Comparison of ENCODE assay signal across 2 cellular contexts in the genomic region with DNA sequence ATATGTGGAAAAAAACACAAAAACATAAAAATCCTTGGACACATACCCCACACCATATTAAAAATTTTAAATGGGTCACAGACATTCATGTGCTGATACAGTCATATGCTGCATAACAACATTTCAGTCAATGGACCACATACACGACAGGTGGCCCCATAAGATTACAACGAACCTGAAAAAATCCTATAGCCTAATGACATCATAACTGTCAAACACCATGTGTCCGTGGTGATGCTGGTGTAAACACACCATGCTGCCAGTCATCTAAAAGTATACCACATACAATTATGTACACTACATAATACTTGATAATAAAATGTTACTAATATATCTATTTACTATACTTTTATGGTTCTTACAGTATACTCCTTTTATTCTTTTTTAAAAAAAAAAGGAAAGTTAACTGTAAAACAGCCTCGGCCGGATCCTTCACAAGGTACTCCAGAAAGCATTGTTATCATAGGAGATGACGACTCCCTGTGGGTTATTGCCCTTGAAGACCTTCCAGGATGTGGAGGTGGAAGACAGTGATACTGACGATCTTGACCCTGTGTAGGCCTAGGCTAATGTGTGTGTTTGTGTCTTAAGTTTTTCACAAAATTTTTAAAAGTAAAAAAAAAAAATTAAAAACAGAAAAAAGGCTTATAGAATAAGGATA.
A peak's percentile ranks its signal among the peaks of the same experiment; 100 is the strongest.
TF ChIP-seq lines count a peak whose summit lies in the region.

No MANE protein-coding gene starts in this region.

TF ChIP-seq in HEK293, 187 proteins besides CTCF, POLR2A, EP300 and RAD21 (continued from another document):
- 0 out of 2 replicates have a peak, but pooled peaks have one; percentile 11 for TF ChIP-seq ZIC2 (tag by site-specific recombination; IDR thresholded peaks at IDR 0.05)
- TF ChIP-seq, protein P1, sequence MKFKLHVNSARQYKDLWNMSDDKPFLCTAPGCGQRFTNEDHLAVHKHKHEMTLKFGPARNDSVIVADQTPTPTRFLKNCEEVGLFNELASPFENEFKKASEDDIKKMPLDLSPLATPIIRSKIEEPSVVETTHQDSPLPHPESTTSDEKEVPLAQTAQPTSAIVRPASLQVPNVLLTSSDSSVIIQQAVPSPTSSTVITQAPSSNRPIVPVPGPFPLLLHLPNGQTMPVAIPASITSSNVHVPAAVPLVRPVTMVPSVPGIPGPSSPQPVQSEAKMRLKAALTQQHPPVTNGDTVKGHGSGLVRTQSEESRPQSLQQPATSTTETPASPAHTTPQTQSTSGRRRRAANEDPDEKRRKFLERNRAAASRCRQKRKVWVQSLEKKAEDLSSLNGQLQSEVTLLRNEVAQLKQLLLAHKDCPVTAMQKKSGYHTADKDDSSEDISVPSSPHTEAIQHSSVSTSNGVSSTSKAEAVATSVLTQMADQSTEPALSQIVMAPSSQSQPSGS (tag by site-specific recombination; IDR thresholded peaks at IDR 0.05; ENCODE audit: low read depth): peak; percentile 80

TF ChIP-seq in K562, 482 proteins besides CTCF, POLR2A, EP300 and RAD21 (continued from another document and continues in another):
- TF ChIP-seq, protein P2, sequence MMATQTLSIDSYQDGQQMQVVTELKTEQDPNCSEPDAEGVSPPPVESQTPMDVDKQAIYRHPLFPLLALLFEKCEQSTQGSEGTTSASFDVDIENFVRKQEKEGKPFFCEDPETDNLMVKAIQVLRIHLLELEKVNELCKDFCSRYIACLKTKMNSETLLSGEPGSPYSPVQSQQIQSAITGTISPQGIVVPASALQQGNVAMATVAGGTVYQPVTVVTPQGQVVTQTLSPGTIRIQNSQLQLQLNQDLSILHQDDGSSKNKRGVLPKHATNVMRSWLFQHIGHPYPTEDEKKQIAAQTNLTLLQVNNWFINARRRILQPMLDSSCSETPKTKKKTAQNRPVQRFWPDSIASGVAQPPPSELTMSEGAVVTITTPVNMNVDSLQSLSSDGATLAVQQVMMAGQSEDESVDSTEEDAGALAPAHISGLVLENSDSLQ (IDR thresholded peaks at IDR 0.05): peak; percentile 83
- TF ChIP-seq CHD2 (IDR thresholded peaks at IDR 0.05; ENCODE audit: low read depth, low read length) (no peak), JUN (IDR thresholded peaks at IDR 0.05; ENCODE audit: borderline replicate concordance, low read depth, low read length) (peak; percentile 72; the same call in 1 of the 2 replicates), JUN (CRISPR knock-in tag; IDR thresholded peaks at IDR 0.05; ENCODE audit: borderline replicate concordance) (no peak), RBM25 (IDR thresholded peaks at IDR 0.05; ENCODE audit: low read depth, low read length, severe bottlenecking) (no peak), CREBBP (IDR thresholded peaks at IDR 0.05; ENCODE audit: low read depth, low read length) (no peak), MAZ (CRISPR knock-in tag; conservative IDR thresholded peaks at IDR 0.05 in 1 of 2, IDR thresholded peaks at IDR 0.05 in 1 of 2) (no peak), ASH1L (IDR thresholded peaks at IDR 0.05; ENCODE audit: borderline replicate concordance, low read depth, partially characterized antibody) (no peak), NRF1 (conservative IDR thresholded peaks at IDR 0.05 in 1 of 2, IDR thresholded peaks at IDR 0.05 in 1 of 2) (no peak), RFX5 (IDR thresholded peaks at IDR 0.05; ENCODE audit: low read depth, low read length) (no peak), SLC30A9 (CRISPR knock-in tag; IDR thresholded peaks at IDR 0.05) (no peak), ZNF561 (CRISPR knock-in tag; conservative IDR thresholded peaks at IDR 0.05) (no peak), STAT5B (CRISPR knock-in tag; IDR thresholded peaks at IDR 0.05) (no peak), MEIS2 (IDR thresholded peaks at IDR 0.05; ENCODE audit: partially characterized antibody) (peak; percentile 65), ZNF121 (CRISPR knock-in tag; conservative IDR thresholded peaks at IDR 0.05) (no peak), RAD51 (IDR thresholded peaks at IDR 0.05; ENCODE audit: borderline replicate concordance, low read depth) (no peak), GABPA (tag; conservative IDR thresholded peaks at IDR 0.05; ENCODE audit: low read depth) (no peak), ZNF324 (CRISPR knock-in tag; IDR thresholded peaks at IDR 0.05) (no peak), TAF1 (IDR thresholded peaks at IDR 0.05; ENCODE audit: control insufficient read depth, extremely low read depth, insufficient read depth, low read length, severe bottlenecking) (no peak)
- TF ChIP-seq, protein P3, sequence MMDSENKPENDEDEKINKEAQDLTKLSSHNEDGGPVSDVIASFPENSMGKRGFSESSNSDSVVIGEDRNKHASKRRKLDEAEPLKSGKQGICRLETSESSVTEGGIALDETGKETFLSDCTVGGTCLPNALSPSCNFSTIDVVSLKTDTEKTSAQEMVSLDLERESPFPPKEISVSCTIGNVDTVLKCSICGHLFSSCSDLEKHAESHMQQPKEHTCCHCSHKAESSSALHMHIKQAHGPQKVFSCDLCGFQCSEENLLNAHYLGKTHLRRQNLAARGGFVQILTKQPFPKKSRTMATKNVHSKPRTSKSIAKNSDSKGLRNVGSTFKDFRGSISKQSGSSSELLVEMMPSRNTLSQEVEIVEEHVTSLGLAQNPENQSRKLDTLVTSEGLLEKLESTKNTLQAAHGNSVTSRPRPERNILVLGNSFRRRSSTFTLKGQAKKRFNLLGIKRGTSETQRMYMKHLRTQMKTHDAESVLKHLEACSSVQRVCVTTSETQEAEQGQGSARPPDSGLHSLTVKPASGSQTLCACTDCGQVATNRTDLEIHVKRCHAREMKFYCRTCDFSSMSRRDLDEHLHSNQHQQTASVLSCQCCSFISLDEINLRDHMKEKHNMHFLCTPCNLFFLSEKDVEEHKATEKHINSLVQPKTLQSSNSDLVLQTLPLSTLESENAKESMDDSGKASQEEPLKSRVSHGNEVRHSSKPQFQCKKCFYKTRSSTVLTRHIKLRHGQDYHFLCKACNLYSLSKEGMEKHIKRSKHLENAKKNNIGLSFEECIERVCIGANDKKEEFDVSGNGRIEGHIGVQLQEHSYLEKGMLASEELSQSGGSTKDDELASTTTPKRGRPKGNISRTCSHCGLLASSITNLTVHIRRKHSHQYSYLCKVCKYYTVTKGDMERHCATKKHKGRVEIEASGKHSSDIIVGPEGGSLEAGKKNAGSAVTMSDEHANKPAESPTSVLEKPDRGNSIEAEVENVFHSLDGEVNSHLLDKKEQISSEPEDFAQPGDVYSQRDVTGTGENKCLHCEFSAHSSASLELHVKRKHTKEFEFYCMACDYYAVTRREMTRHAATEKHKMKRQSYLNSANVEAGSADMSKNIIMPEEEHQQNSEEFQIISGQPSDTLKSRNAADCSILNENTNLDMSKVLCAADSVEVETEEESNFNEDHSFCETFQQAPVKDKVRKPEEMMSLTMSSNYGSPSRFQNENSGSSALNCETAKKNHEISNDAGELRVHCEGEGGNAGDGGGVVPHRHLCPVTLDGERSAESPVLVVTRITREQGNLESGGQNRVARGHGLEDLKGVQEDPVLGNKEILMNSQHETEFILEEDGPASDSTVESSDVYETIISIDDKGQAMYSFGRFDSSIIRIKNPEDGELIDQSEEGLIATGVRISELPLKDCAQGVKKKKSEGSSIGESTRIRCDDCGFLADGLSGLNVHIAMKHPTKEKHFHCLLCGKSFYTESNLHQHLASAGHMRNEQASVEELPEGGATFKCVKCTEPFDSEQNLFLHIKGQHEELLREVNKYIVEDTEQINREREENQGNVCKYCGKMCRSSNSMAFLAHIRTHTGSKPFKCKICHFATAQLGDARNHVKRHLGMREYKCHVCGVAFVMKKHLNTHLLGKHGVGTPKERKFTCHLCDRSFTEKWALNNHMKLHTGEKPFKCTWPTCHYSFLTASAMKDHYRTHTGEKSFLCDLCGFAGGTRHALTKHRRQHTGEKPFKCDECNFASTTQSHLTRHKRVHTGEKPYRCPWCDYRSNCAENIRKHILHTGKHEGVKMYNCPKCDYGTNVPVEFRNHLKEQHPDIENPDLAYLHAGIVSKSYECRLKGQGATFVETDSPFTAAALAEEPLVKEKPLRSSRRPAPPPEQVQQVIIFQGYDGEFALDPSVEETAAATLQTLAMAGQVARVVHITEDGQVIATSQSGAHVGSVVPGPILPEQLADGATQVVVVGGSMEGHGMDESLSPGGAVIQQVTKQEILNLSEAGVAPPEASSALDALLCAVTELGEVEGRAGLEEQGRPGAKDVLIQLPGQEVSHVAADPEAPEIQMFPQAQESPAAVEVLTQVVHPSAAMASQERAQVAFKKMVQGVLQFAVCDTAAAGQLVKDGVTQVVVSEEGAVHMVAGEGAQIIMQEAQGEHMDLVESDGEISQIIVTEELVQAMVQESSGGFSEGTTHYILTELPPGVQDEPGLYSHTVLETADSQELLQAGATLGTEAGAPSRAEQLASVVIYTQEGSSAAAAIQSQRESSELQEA (IDR thresholded peaks at IDR 0.05; ENCODE audit: low read depth): no peak
- TF ChIP-seq, protein P4, sequence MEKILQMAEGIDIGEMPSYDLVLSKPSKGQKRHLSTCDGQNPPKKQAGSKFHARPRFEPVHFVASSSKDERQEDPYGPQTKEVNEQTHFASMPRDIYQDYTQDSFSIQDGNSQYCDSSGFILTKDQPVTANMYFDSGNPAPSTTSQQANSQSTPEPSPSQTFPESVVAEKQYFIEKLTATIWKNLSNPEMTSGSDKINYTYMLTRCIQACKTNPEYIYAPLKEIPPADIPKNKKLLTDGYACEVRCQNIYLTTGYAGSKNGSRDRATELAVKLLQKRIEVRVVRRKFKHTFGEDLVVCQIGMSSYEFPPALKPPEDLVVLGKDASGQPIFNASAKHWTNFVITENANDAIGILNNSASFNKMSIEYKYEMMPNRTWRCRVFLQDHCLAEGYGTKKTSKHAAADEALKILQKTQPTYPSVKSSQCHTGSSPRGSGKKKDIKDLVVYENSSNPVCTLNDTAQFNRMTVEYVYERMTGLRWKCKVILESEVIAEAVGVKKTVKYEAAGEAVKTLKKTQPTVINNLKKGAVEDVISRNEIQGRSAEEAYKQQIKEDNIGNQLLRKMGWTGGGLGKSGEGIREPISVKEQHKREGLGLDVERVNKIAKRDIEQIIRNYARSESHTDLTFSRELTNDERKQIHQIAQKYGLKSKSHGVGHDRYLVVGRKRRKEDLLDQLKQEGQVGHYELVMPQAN (IDR thresholded peaks at IDR 0.05; ENCODE audit: borderline replicate concordance): peak; percentile 62; the same call in 1 of the 2 replicates
- TF ChIP-seq, protein P5, sequence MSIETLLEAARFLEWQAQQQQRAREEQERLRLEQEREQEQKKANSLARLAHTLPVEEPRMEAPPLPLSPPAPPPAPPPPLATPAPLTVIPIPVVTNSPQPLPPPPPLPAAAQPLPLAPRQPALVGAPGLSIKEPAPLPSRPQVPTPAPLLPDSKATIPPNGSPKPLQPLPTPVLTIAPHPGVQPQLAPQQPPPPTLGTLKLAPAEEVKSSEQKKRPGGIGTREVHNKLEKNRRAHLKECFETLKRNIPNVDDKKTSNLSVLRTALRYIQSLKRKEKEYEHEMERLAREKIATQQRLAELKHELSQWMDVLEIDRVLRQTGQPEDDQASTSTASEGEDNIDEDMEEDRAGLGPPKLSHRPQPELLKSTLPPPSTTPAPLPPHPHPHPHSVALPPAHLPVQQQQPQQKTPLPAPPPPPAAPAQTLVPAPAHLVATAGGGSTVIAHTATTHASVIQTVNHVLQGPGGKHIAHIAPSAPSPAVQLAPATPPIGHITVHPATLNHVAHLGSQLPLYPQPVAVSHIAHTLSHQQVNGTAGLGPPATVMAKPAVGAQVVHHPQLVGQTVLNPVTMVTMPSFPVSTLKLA (conservative IDR thresholded peaks at IDR 0.05): peak; percentile 97 to 98
